In genomic region chr18:58792086-58792485, GRCh38 we compare ENCODE assay signal across 13 cellular contexts.
A peak's percentile ranks its signal among the peaks of the same experiment; 100 is the strongest.
DNase-seq lines count a peak whose midpoint lies in the region; ATAC-seq lines count a peak whose summit lies in the region.
"Had no signal": no experiment of that assay in that cellular context is flagged by ENCODE, and none has a peak within 500 bp of the region (broad histone marks: within the 10 kb centered on the region; RNA-seq: fewer than 3 reads in every experiment).

No MANE protein-coding gene starts in this region.

- DNase-seq in GM19238 (ENCODE audit: insufficient read length, low spot score) = peak; percentile 44
- no peak for DNase-seq in stimulated activated naive B cell treated with anti-CD40 and anti-IgM and Interleukin-4, amounts not matched to agents 10 μg/mL and 1 μg/mL and 100 μg/mL, for 72 hours
- no peak for DNase-seq in DMS 273 treated with DMSO at 0.1 percent for 48 hours (lab: John Stamatoyannopoulos, UW)
- no peak for DNase-seq in AG08395 (ENCODE audit: low spot score)
- no peak for DNase-seq in CD1c-positive myeloid dendritic cell (ENCODE audit: extremely low spot score)
- DNase-seq in T-helper 17 cell = no peak
- DNase-seq: activated CD8-positive, alpha-beta memory T cell treated with anti-CD3 and anti-CD28 coated beads, Interleukin-2, amount 10 ng/mL, durations not matched to agents 7 days and 5 days; left ventricle myocardium superior; sigmoid colon had no signal

- H3K27ac Mint-ChIP-seq in stimulated activated naive B cell treated with anti-CD40 and anti-IgM and Interleukin-4, amounts not matched to agents 10 μg/mL and 1 μg/mL and 100 μg/mL, for 72 hours = peak overlapping the region; percentile 51
- no peak overlapping the region for H3K27ac Mint-ChIP-seq in T-helper 17 cell
- H3K27ac Mint-ChIP-seq: activated CD8-positive, alpha-beta memory T cell treated with anti-CD3 and anti-CD28 coated beads, Interleukin-2, amount 10 ng/mL, durations not matched to agents 7 days and 5 days had no signal

- peaks cover 0 to 3% of the 10 kb centered on the region in 2 donors for H3K36me3 Mint-ChIP-seq in stimulated activated naive B cell treated with anti-CD40 and anti-IgM and Interleukin-4, amounts not matched to agents 10 μg/mL and 1 μg/mL and 100 μg/mL, for 72 hours
- H3K36me3 Mint-ChIP-seq in T-helper 17 cell (ENCODE audit: low read depth) = no peaks in the 10 kb centered on the region
- H3K36me3 Mint-ChIP-seq: activated CD8-positive, alpha-beta memory T cell treated with anti-CD3 and anti-CD28 coated beads, Interleukin-2, amount 10 ng/mL, durations not matched to agents 7 days and 5 days; brain had no signal

- peaks cover 0 to 9% of the 10 kb centered on the region in 2 donors for H3K27me3 Mint-ChIP-seq in stimulated activated naive B cell treated with anti-CD40 and anti-IgM and Interleukin-4, amounts not matched to agents 10 μg/mL and 1 μg/mL and 100 μg/mL, for 72 hours
- peaks cover 17% of the 10 kb centered on the region for H3K27me3 Mint-ChIP-seq in T-helper 17 cell

- H3K9me3 Mint-ChIP-seq in stimulated activated naive B cell treated with anti-CD40 and anti-IgM and Interleukin-4, amounts not matched to agents 10 μg/mL and 1 μg/mL and 100 μg/mL, for 72 hours = no peaks in the 10 kb centered on the region

- no peaks in the 10 kb centered on the region for H3K9me3 ChIP-seq in T-helper 17 cell (ENCODE audit: control insufficient read depth, low read length, poor library complexity, severe bottlenecking)
- H3K9me3 ChIP-seq: sigmoid colon, SJSA1 had no signal

- H3K4me3 Mint-ChIP-seq in stimulated activated naive B cell treated with anti-CD40 and anti-IgM and Interleukin-4, amounts not matched to agents 10 μg/mL and 1 μg/mL and 100 μg/mL, for 72 hours = peak overlapping the region; percentile 43 to 71
- H3K4me3 Mint-ChIP-seq in T-helper 17 cell = no peak overlapping the region
- H3K4me3 Mint-ChIP-seq: activated CD8-positive, alpha-beta memory T cell treated with anti-CD3 and anti-CD28 coated beads, Interleukin-2, amount 10 ng/mL, durations not matched to agents 7 days and 5 days had no signal

- peaks cover 5 to 11% of the 10 kb centered on the region in 2 donors for H3K4me1 Mint-ChIP-seq in stimulated activated naive B cell treated with anti-CD40 and anti-IgM and Interleukin-4, amounts not matched to agents 10 μg/mL and 1 μg/mL and 100 μg/mL, for 72 hours
- no peaks in the 10 kb centered on the region for H3K4me1 Mint-ChIP-seq in T-helper 17 cell
- H3K4me1 Mint-ChIP-seq: activated CD8-positive, alpha-beta memory T cell treated with anti-CD3 and anti-CD28 coated beads, Interleukin-2, amount 10 ng/mL, durations not matched to agents 7 days and 5 days had no signal

- ATAC-seq in HG02759 (IDR thresholded peaks at IDR 0.05; ENCODE audit: unreplicated experiment) = peak; percentile 91
- peak; percentile 95 for ATAC-seq in HG03571 (IDR thresholded peaks at IDR 0.05; ENCODE audit: unreplicated experiment)
- peak in 1 of 2 donors; percentile 31 for ATAC-seq in stimulated activated naive B cell treated with anti-CD40 and anti-IgM and Interleukin-4, amounts not matched to agents 10 μg/mL and 1 μg/mL and 100 μg/mL, for 72 hours (replicated peaks)
- no peak for ATAC-seq in T-helper 17 cell
- ATAC-seq: activated CD8-positive, alpha-beta memory T cell treated with anti-CD3 and anti-CD28 coated beads, Interleukin-2, amount 10 ng/mL, durations not matched to agents 7 days and 5 days; left ventricle myocardium superior had no signal
